Comparison of ENCODE assay signal across 15 cellular contexts in genomic region chr20:22584630-22584921, GRCh38. TPM values are rescaled to one million over a fixed set of nuclear protein-coding genes. Genes with fewer than 3 reads are reported as not detected.
DNase-seq lines count a peak whose midpoint lies in the region; ATAC-seq, FAIRE-seq and TF ChIP-seq lines count a peak whose summit lies in the region.
"Had no signal": no experiment of that assay in that cellular context is flagged by ENCODE, and none has a peak within 500 bp of the region (broad histone marks: within the 10 kb centered on the region; RNA-seq: fewer than 3 reads in every experiment).

No MANE protein-coding gene starts in this region.

- peak overlapping the region; percentile 94 to 96 for H3K27ac ChIP-seq in A549
- H3K27ac ChIP-seq in SJCRH30: no peak overlapping the region
- H3K27ac ChIP-seq in liver (ENCODE audit: low read depth in 1 of 2, low read length in 2 of 2): peak overlapping the region; percentile 96 to 97
- H3K27ac ChIP-seq: HL-60 had no signal

- H3K27me3 ChIP-seq in SJCRH30 (no peaks in the 10 kb centered on the region), liver (ENCODE audit: control insufficient read depth in 4 of 4, insufficient read depth in 4 of 4, low read length in 3 of 4) (no peaks in the 10 kb centered on the region)

- POLR2A ChIA-PET in A549 (lab: Yijun Ruan, JAX): interaction anchor here (0.6 to 1.8 kb wide), 10 partner anchors 9 to 740 kb away, joined by 3 to 17 read pairs (median 4); no protein-coding TSS in a partner anchor

- peak; percentile 34 for TF ChIP-seq POLR2A in A549 (IDR thresholded peaks at IDR 0.05; ENCODE audit: low read length)

- H3K36me3 ChIP-seq in SJCRH30 (peaks cover 2% of the 10 kb centered on the region; the same call in 1 of the 2 replicates), liver (ENCODE audit: control insufficient read depth in 4 of 4, insufficient read depth in 3 of 4, low read depth in 1 of 4, low read length in 3 of 4) (no peaks in the 10 kb centered on the region)
- H3K36me3 ChIP-seq: HAP-1 had no signal

- no peak for FAIRE-seq in A549 (lab: Jason Lieb, UNC)

- H3K4me1 ChIP-seq in A549 (peaks cover 46% of the 10 kb centered on the region), SJCRH30 (no peaks in the 10 kb centered on the region), liver (ENCODE audit: control insufficient read depth in 4 of 4, insufficient read depth in 4 of 4, low read length in 3 of 4) (peaks cover 4 to 50% (median 36%) of the 10 kb centered on the region in 4 donors)
- H3K4me1 ChIP-seq: HAP-1 had no signal

- TF ChIP-seq CTCF in A549 (IDR thresholded peaks at IDR 0.05) (no peak), liver (IDR thresholded peaks at IDR 0.05; ENCODE audit: low read depth, low read length, missing input control) (no peak)

- H3K4me3 ChIP-seq in A549 (peak overlapping the region; percentile 79), SJCRH30 (peak overlapping the region; percentile 66), liver (ENCODE audit: low read depth in 1 of 3, low read length in 3 of 3) (peak overlapping the region; percentile 81 to 91 (median 86))
- H3K4me3 ChIP-seq: HAP-1 had no signal

- no peak for TF ChIP-seq EP300 in A549 (IDR thresholded peaks at IDR 0.05)

- H3K9ac ChIP-seq in liver (ENCODE audit: low read depth in 1 of 2, low read length in 2 of 2): peak overlapping the region in 1 of 2 donors; percentile 60

- H3K4me2 ChIP-seq in A549: peak overlapping the region; percentile 81

- DNase-seq in A549 (ENCODE audit: low read depth in 1 of 2, low spot score in 1 of 2) (peak; percentile 96 to 98), NCI-H1436 treated with DMSO at 0.1 percent for 48 hours (lab: John Stamatoyannopoulos, UW) (peak; percentile 71), SJCRH30 (no peak), NCI-H1694 treated with DMSO at 0.1 percent for 48 hours (lab: John Stamatoyannopoulos, UW) (no peak), OCI-M1 (lab: John Stamatoyannopoulos, UW) (no peak), iPS-NIHi11 (ENCODE audit: low spot score) (no peak)
- DNase-seq: activated T-cell treated with anti-CD3 and anti-CD28 coated beads for 4 hours, NCI-H524, right cardiac atrium had no signal

- peak; percentile 70 to 74 for ATAC-seq in A549
- no peak for ATAC-seq in GM19023 (IDR thresholded peaks at IDR 0.05; ENCODE audit: unreplicated experiment)

- under 1% methylated on average over 24 of the region's 25 CpGs for WGBS in A549 (ENCODE audit: missing lambda C conversion rate)
- WGBS in liver: 5% methylated on average over 24 of the region's 25 CpGs

- H3K9me3 ChIP-seq in A549: no peaks in the 10 kb centered on the region
- H3K9me3 ChIP-seq in SJCRH30 (replicated peaks): no peaks in the 10 kb centered on the region
- H3K9me3 ChIP-seq in liver (ENCODE audit: control insufficient read depth in 4 of 4, low read length in 3 of 4): no peaks in the 10 kb centered on the region
- H3K9me3 ChIP-seq: HAP-1 had no signal

- TF ChIP-seq RAD21 in A549 (conservative IDR thresholded peaks at IDR 0.05 in 1 of 2, IDR thresholded peaks at IDR 0.05 in 1 of 2) (no peak), liver (IDR thresholded peaks at IDR 0.05) (no peak)

- CTCF ChIA-PET in A549 (lab: Yijun Ruan, JAX): interaction anchor here (0.9 to 7.3 kb wide), 15 partner anchors 10 to 756 kb away, joined by 3 to 276 read pairs (median 53); no protein-coding TSS in a partner anchor

TF ChIP-seq in A549, 52 proteins besides CTCF, POLR2A, EP300 and RAD21 (continues in another document):
- TF ChIP-seq HES2 (IDR thresholded peaks at IDR 0.05) (no peak), FOSB (CRISPR knock-in tag; IDR thresholded peaks at IDR 0.05) (no peak), RCOR1 (IDR thresholded peaks at IDR 0.05; ENCODE audit: low read depth, low read length) (no peak), ZSCAN20 (CRISPR knock-in tag; IDR thresholded peaks at IDR 0.05) (no peak), HOXB13 (CRISPR knock-in tag; IDR thresholded peaks at IDR 0.05; ENCODE audit: low read depth) (no peak), HMGXB4 (CRISPR knock-in tag; IDR thresholded peaks at IDR 0.05; ENCODE audit: borderline replicate concordance) (no peak), TFCP2L1 (CRISPR knock-in tag; IDR thresholded peaks at IDR 0.05) (no peak), MAX (IDR thresholded peaks at IDR 0.05) (no peak), HOXA7 (CRISPR knock-in tag; IDR thresholded peaks at IDR 0.05) (no peak), POLR2AphosphoS2 (conservative IDR thresholded peaks at IDR 0.05; ENCODE audit: low read length) (no peak), CHD2 (IDR thresholded peaks at IDR 0.05; ENCODE audit: low read length, partially characterized antibody) (no peak), FOXS1 (CRISPR knock-in tag; IDR thresholded peaks at IDR 0.05) (no peak), ZFP36 (IDR thresholded peaks at IDR 0.05; ENCODE audit: borderline replicate concordance, partially characterized antibody) (no peak), CHD4 (IDR thresholded peaks at IDR 0.05; ENCODE audit: borderline replicate concordance) (no peak), MYC (IDR thresholded peaks at IDR 0.05; ENCODE audit: borderline replicate concordance, low read length) (peak; percentile 15; the same call in 1 of the 2 replicates)

TF ChIP-seq in liver, 16 proteins besides CTCF, POLR2A, EP300 and RAD21:
- TF ChIP-seq GABPA (IDR thresholded peaks at IDR 0.05 in 1 of 2, conservative IDR thresholded peaks at IDR 0.05 in 1 of 2) (no peak), JUND (IDR thresholded peaks at IDR 0.05) (no peak), NR2F2 (IDR thresholded peaks at IDR 0.05) (no peak), TAF1 (conservative IDR thresholded peaks at IDR 0.05) (no peak), EGR1 (IDR thresholded peaks at IDR 0.05; ENCODE audit: low read depth in 2 of 2) (no peak), HNF4G (IDR thresholded peaks at IDR 0.05) (no peak), SP1 (IDR thresholded peaks at IDR 0.05) (no peak), FOXA2 (IDR thresholded peaks at IDR 0.05) (no peak), FOXA1 (IDR thresholded peaks at IDR 0.05) (no peak), HNF4A (conservative IDR thresholded peaks at IDR 0.05) (no peak), REST (IDR thresholded peaks at IDR 0.05) (no peak), ATF3 (IDR thresholded peaks at IDR 0.05) (no peak), MAX (IDR thresholded peaks at IDR 0.05) (no peak), YY1 (IDR thresholded peaks at IDR 0.05) (no peak), ZBTB33 (IDR thresholded peaks at IDR 0.05) (no peak), RXRA (IDR thresholded peaks at IDR 0.05) (no peak)

RNA-seq across cellular contexts. Expression of gene FOXA2, which starts 0.2 kb away (rescaled TPM):
- polyA plus RNA-seq in A549 (2011; rRNA removed) (7.4 and 8.3 TPM in 2 replicates), A549 (2017; fragmentation: RNase III; extraction: RNeasy Plus Mini Kit Qiagen cat#74134 plus additional on column Dnase treatment) (16.7 to 20.7 TPM (median 20.3 TPM) in 3 replicates), liver (10 to 100 TPM; 11.6 to 12.7 TPM)
- polyA plus RNA-seq in A549 (2012; cell fraction: cytosol; rRNA removed): 13.2 and 20.1 TPM in 2 replicates
- polyA plus RNA-seq in A549 (2012; cell fraction: nucleus; rRNA removed): 24.6 and 38.1 TPM in 2 replicates
- 6.1 and 8.4 TPM in 2 replicates for polyA minus RNA-seq in A549 (2011; rRNA and poly(A)+ RNA removed)
- 2.7 and 3.2 TPM in 2 replicates for total RNA-seq in SJCRH30 (2014; rRNA removed; shearing (Covaris generic))
- total RNA-seq in liver: 10 to 100 TPM in 1 of 2 donors, 1 to 10 TPM in 1; 5.2 to 10.6 TPM
- total RNA-seq: A673, lower leg skin, right cardiac atrium had no signal
- polyA plus RNA-seq: right cardiac atrium had no signal

Comparison
In these comparisons a context has a peak if more than half of its experiments do, and no peak if none do; other contexts are left out.
1. DNase-seq: peak in A549 (2 of 2) and NCI-H1436 treated with DMSO at 0.1 percent for 48 hours (single experiment); none in SJCRH30 (0 of 2), NCI-H1694 treated with DMSO at 0.1 percent for 48 hours (single experiment), OCI-M1 (single experiment) and iPS-NIHi11 (single experiment).
2. Peak in every context shown above with its lines, with median percentiles within 50 percentile points of each other: H3K4me3 ChIP-seq.